Comparison of ENCODE assay signal across 9 cellular contexts in the genomic region with DNA sequence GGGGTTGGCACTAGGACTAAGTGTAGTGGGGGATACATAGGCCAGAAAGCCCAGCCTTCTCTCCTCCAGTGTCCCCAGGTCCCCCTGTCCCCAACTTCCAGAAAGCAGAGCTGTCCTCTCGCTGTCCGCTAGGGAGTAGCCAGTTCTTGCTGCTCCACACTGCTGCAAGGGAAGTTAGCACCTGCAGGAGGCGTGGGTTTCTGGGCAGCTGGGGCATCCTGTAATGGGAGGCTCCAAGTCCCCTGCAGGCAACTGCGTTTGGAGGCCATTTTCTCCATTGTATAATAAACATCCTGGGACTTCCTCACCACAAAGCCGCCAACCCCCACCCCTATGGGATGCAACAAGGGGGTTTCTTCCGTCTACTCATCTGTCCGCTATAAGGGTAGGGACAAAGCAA. TPM values are rescaled to one million over a fixed set of nuclear protein-coding genes. Genes with fewer than 3 reads are reported as not detected.
DNase-seq lines count a peak whose midpoint lies in the region; ATAC-seq and TF ChIP-seq lines count a peak whose summit lies in the region.
"Had no signal": no experiment of that assay in that cellular context is flagged by ENCODE, and none has a peak within 500 bp of the region (broad histone marks: within the 10 kb centered on the region; RNA-seq: fewer than 3 reads in every experiment).

No MANE protein-coding gene starts in this region.

- H3K27me3 ChIP-seq in DND-41 (ENCODE audit: insufficient read depth, low read length, poor library complexity) = peaks cover 14% of the 10 kb centered on the region
- H3K27me3 ChIP-seq in naive thymus-derived CD4-positive, alpha-beta T cell (ENCODE audit: control insufficient read depth in 2 of 2, insufficient read depth in 2 of 2, low read length in 2 of 2) = peaks cover 0 to 9% of the 10 kb centered on the region in 2 donors

- peak overlapping the region; percentile 72 to 98 (median 82) for H3K27ac Mint-ChIP-seq in brain
- H3K27ac Mint-ChIP-seq in naive thymus-derived CD4-positive, alpha-beta T cell = no peak overlapping the region
- H3K27ac Mint-ChIP-seq in stimulated activated memory B cell treated with anti-CD40 and anti-IgM and Interleukin-4, amounts not matched to agents 10 μg/mL and 1 μg/mL and 100 μg/mL, for 72 hours = no peak overlapping the region

- no peak overlapping the region for H3K4me2 ChIP-seq in DND-41 (ENCODE audit: insufficient read depth, low read length)

- CTCF ChIA-PET in naive thymus-derived CD4-positive, alpha-beta T cell (lab: Charles Lee) = no interaction called here

- H3K36me3 Mint-ChIP-seq in brain = peaks cover 18% of the 10 kb centered on the region
- H3K36me3 Mint-ChIP-seq in naive thymus-derived CD4-positive, alpha-beta T cell = peaks cover 0 to 22% (median 15%) of the 10 kb centered on the region in 5 donors
- H3K36me3 Mint-ChIP-seq in stimulated activated memory B cell treated with anti-CD40 and anti-IgM and Interleukin-4, amounts not matched to agents 10 μg/mL and 1 μg/mL and 100 μg/mL, for 72 hours = no peaks in the 10 kb centered on the region

- DNase-seq in DND-41 (no peak), NCI-H1105 (lab: John Stamatoyannopoulos, UW) (peak; percentile 5), DMS79 treated with DMSO at 0.1 percent for 48 hours (lab: John Stamatoyannopoulos, UW) (no peak), hippocampal formation (lab: John Stamatoyannopoulos, UW) (no peak)
- no peak for DNase-seq in naive thymus-derived CD4-positive, alpha-beta T cell
- no peak for DNase-seq in effector CD8-positive, alpha-beta T cell (lab: John Stamatoyannopoulos, UW)

- H4K20me1 ChIP-seq in DND-41 (ENCODE audit: insufficient read depth, low read length) = no peaks in the 10 kb centered on the region

- ATAC-seq in DND-41 (ENCODE audit: insufficient read depth, low read depth) = peak; percentile 49; the same call in 1 of the 3 replicates
- no peak for ATAC-seq in naive thymus-derived CD4-positive, alpha-beta T cell
- ATAC-seq in stimulated activated memory B cell treated with anti-CD40 and anti-IgM and Interleukin-4, amounts not matched to agents 10 μg/mL and 1 μg/mL and 100 μg/mL, for 72 hours = no peak

- H3K4me3 Mint-ChIP-seq in brain = peak overlapping the region; percentile 89 to 96 (median 90)
- H3K4me3 Mint-ChIP-seq in naive thymus-derived CD4-positive, alpha-beta T cell = peak overlapping the region in 8 of 10 donors; percentile 63 to 91 (median 82)
- no peak overlapping the region for H3K4me3 Mint-ChIP-seq in stimulated activated memory B cell treated with anti-CD40 and anti-IgM and Interleukin-4, amounts not matched to agents 10 μg/mL and 1 μg/mL and 100 μg/mL, for 72 hours

- intact Hi-C loops in naive thymus-derived CD4-positive, alpha-beta T cell (cut with micrococcal nuclease) = no loop called here

- H3K4me3 ChIP-seq in DND-41 (ENCODE audit: low read depth in 1 of 2, low read length in 2 of 2) = no peak overlapping the region
- no peak overlapping the region for H3K4me3 ChIP-seq in naive thymus-derived CD4-positive, alpha-beta T cell (ENCODE audit: low read length)

- no peaks in the 10 kb centered on the region for H3K79me2 ChIP-seq in DND-41 (ENCODE audit: insufficient read depth, low read length)

- no peak overlapping the region for H3K27ac ChIP-seq in DND-41 (ENCODE audit: low read length)
- no peak overlapping the region for H3K27ac ChIP-seq in naive thymus-derived CD4-positive, alpha-beta T cell (ENCODE audit: low read depth, low read length)
- H3K27ac ChIP-seq: epithelial cell of prostate had no signal

- TF ChIP-seq CTCF in DND-41 (IDR thresholded peaks at IDR 0.05; ENCODE audit: borderline replicate concordance, extremely low read depth, low read length, poor library complexity, severe bottlenecking) (peak; percentile 21), brain (conservative IDR thresholded peaks at IDR 0.05) (peak; percentile 36 to 67)

- H3K9ac ChIP-seq in DND-41 (ENCODE audit: low read depth, low read length) = no peak overlapping the region

- H3K9me3 Mint-ChIP-seq in brain = peaks cover 0 to 4% (median 0%) of the 10 kb centered on the region in 5 experiments
- H3K9me3 Mint-ChIP-seq in naive thymus-derived CD4-positive, alpha-beta T cell = no peaks in the 10 kb centered on the region
- no peaks in the 10 kb centered on the region for H3K9me3 Mint-ChIP-seq in stimulated activated memory B cell treated with anti-CD40 and anti-IgM and Interleukin-4, amounts not matched to agents 10 μg/mL and 1 μg/mL and 100 μg/mL, for 72 hours

- POLR2A ChIA-PET in naive thymus-derived CD4-positive, alpha-beta T cell (lab: Charles Lee) = no interaction called here

- peaks cover 56% of the 10 kb centered on the region for H3K27me3 Mint-ChIP-seq in brain
- H3K27me3 Mint-ChIP-seq in naive thymus-derived CD4-positive, alpha-beta T cell = peaks cover 43 to 50% (median 44%) of the 10 kb centered on the region in 5 donors
- H3K27me3 Mint-ChIP-seq in stimulated activated memory B cell treated with anti-CD40 and anti-IgM and Interleukin-4, amounts not matched to agents 10 μg/mL and 1 μg/mL and 100 μg/mL, for 72 hours = peaks cover 43% of the 10 kb centered on the region

- no peak overlapping the region for H2AFZ ChIP-seq in DND-41 (ENCODE audit: low read depth, low read length)

- no peaks in the 10 kb centered on the region for H3K9me3 ChIP-seq in DND-41 (ENCODE audit: insufficient read depth, low read length, severe bottlenecking)
- no peaks in the 10 kb centered on the region for H3K9me3 ChIP-seq in naive thymus-derived CD4-positive, alpha-beta T cell (ENCODE audit: control insufficient read depth in 2 of 3, low read length in 3 of 3)

- H3K4me1 Mint-ChIP-seq in brain = peaks cover 24% of the 10 kb centered on the region
- peaks cover 8 to 22% (median 15%) of the 10 kb centered on the region in 7 donors for H3K4me1 Mint-ChIP-seq in naive thymus-derived CD4-positive, alpha-beta T cell
- peaks cover 10% of the 10 kb centered on the region for H3K4me1 Mint-ChIP-seq in stimulated activated memory B cell treated with anti-CD40 and anti-IgM and Interleukin-4, amounts not matched to agents 10 μg/mL and 1 μg/mL and 100 μg/mL, for 72 hours

- peaks cover 12% of the 10 kb centered on the region for H3K4me1 ChIP-seq in DND-41 (ENCODE audit: insufficient read depth, low read length)
- H3K4me1 ChIP-seq in naive thymus-derived CD4-positive, alpha-beta T cell (ENCODE audit: control insufficient read depth in 2 of 2, insufficient read depth in 2 of 2, low read length in 2 of 2) = peaks cover 4 to 6% of the 10 kb centered on the region in 2 donors

- no peaks in the 10 kb centered on the region for H3K36me3 ChIP-seq in DND-41 (ENCODE audit: insufficient read depth, low read length)
- H3K36me3 ChIP-seq in naive thymus-derived CD4-positive, alpha-beta T cell (ENCODE audit: control insufficient read depth in 2 of 3, insufficient read depth in 3 of 3, low read length in 3 of 3) = no peaks in the 10 kb centered on the region

RNA-seq across cellular contexts. Expression of gene RPRML, which starts 1.7 kb away (rescaled TPM):
- polyA plus RNA-seq in brain (ENCODE audit: insufficient read depth, low read depth, low replicate concordance) = 3.5 TPM
- total RNA-seq in naive thymus-derived CD4-positive, alpha-beta T cell = not detected
- not detected for polyA plus RNA-seq in naive thymus-derived CD4-positive, alpha-beta T cell

RNA-seq across cellular contexts. Expression of gene GOSR2, which starts 54.4 kb away (rescaled TPM):
- polyA plus RNA-seq in brain (ENCODE audit: insufficient read depth, low read depth, low replicate concordance) = 40.1 TPM
- total RNA-seq in naive thymus-derived CD4-positive, alpha-beta T cell = 10 to 100 TPM; 62.1 to 95.5 (median 71.0) TPM
- polyA plus RNA-seq in naive thymus-derived CD4-positive, alpha-beta T cell = 10 to 100 TPM; 44.5 to 58.7 TPM

Comparison
In these comparisons a context has a peak if more than half of its experiments do, and no peak if none do; other contexts are left out.
1. H3K27ac Mint-ChIP-seq: peak in brain (5 of 5); none in naive thymus-derived CD4-positive, alpha-beta T cell (0 of 9) and stimulated activated memory B cell treated with anti-CD40 and anti-IgM and Interleukin-4, amounts not matched to agents 10 μg/mL and 1 μg/mL and 100 μg/mL, for 72 hours (single experiment).